In the genomic region with DNA sequence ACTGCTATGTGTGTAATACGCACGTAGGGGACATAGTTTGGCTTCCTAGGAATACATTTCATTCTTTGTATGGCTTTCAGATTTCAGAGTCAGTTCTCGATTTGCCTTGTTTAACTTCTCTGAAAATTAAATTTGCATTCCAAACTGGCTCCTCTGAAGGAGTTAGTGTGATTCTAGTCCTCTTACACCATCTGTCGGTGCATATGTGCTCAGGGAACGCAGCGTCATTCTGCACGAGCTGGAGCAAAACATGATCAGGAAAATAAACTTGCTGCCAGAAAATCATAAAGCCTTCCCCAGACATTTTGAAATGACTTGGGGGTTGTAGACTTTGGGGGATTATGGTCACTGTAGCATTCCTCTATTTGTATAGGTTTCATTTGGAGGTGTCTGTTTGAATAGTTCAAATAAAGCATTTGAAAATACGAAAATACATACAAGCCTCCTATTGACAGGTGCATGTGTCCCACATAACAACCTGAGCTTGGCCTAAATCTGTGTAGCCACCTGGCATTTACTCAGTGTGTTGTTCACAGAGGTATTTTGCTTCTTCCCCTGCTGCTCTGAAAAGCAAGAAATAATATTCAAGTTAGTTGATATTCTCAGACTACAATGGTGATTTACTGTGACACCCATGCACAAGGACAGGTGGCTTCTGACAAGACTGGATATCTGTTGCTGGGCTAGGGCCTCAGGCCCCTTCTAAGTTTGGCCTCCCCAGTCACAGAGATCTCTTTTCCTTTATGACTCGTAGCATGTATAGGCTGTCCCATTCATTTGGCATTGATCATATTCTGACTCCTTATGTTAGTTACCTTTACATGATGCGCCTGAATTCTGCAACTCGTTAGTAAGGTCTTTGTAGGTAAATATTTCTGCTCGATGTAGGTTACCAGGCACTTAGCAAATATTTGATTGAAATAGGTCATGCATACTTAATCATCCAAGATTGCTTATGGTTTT, we compare ENCODE assay signal across 8 cellular contexts.
DNase-seq lines count a peak whose midpoint lies in the region; TF ChIP-seq lines count a peak whose summit lies in the region.

No MANE protein-coding gene starts in this region.

- H3K27me3 ChIP-seq in dorsolateral prefrontal cortex: no peaks in the 10 kb centered on the region
- H3K27me3 ChIP-seq in neural progenitor cell: no peaks in the 10 kb centered on the region
- no peaks in the 10 kb centered on the region for H3K27me3 ChIP-seq in MG63

- peaks cover 3% of the 10 kb centered on the region for H3K79me2 ChIP-seq in neural progenitor cell (ENCODE audit: low read depth)

- H3K9me3 Mint-ChIP-seq in neural progenitor cell: peaks cover 14% of the 10 kb centered on the region

- peaks cover 4% of the 10 kb centered on the region for H3F3A ChIP-seq in neural progenitor cell (ENCODE audit: low read depth)

- no peak overlapping the region for H3K4me3 Mint-ChIP-seq in neural progenitor cell

- peaks cover 17% of the 10 kb centered on the region for H3K36me3 Mint-ChIP-seq in neural progenitor cell

- H3K27ac Mint-ChIP-seq in neural progenitor cell: peak overlapping the region; percentile 21

- H4K20me1 ChIP-seq in neural progenitor cell (ENCODE audit: low read depth): no peaks in the 10 kb centered on the region

- TF ChIP-seq CTCF in dorsolateral prefrontal cortex (IDR thresholded peaks at IDR 0.05 in 54 of 56, conservative IDR thresholded peaks at IDR 0.05 in 2 of 56; ENCODE audit: low read depth in 1 of 56, partially characterized antibody in 56 of 56) (peak in 55 of 56 donors; percentile 41 to 84 (median 64)), neural progenitor cell (IDR thresholded peaks at IDR 0.05) (no peak)

- peak overlapping the region in 49 of 59 donors; percentile 1 to 94 (median 54) for H3K27ac ChIP-seq in dorsolateral prefrontal cortex
- H3K27ac ChIP-seq in neural progenitor cell: no peak overlapping the region

- H3K4me3 ChIP-seq in dorsolateral prefrontal cortex (peak overlapping the region in 11 of 59 donors; percentile 0 to 35 (median 19)), neural progenitor cell (no peak overlapping the region), MG63 (no peak overlapping the region)

- peaks cover 7% of the 10 kb centered on the region for H3K4me1 Mint-ChIP-seq in neural progenitor cell

- H3K4me2 ChIP-seq in neural progenitor cell: no peak overlapping the region

- no peaks in the 10 kb centered on the region for H3K9me3 ChIP-seq in neural progenitor cell (ENCODE audit: low read depth)
- peaks cover 11% of the 10 kb centered on the region for H3K9me3 ChIP-seq in MG63

- DNase-seq in EH (ENCODE audit: low read depth): peak; percentile 50
- peak; percentile 72 to 89 for DNase-seq in NCI-H524 (lab: John Stamatoyannopoulos, UW)
- DNase-seq in dorsolateral prefrontal cortex: peak in 7 of 10 donors; percentile 41 to 76 (median 66)
- no peak for DNase-seq in neural progenitor cell (ENCODE audit: low spot score)
- DNase-seq in NCI-H748 treated with DMSO at 0.1 percent for 48 hours (lab: John Stamatoyannopoulos, UW): no peak
- no peak for DNase-seq in SW480 (ENCODE audit: low spot score)
- DNase-seq in MG63: no peak
- DNase-seq in SKM-1 (lab: John Stamatoyannopoulos, UW; ENCODE audit: unreplicated experiment): no peak

- H2AFZ ChIP-seq in neural progenitor cell (replicated peaks): no peak overlapping the region

- H3K27me3 Mint-ChIP-seq in neural progenitor cell (ENCODE audit: insufficient read depth, low read depth): peaks cover 3% of the 10 kb centered on the region

- peaks cover 7% of the 10 kb centered on the region for H3K4me1 ChIP-seq in neural progenitor cell

- intact Hi-C loops in dorsolateral prefrontal cortex (cut with DNase I): loop anchor here (1.0 to 5.0 kb wide), 3 partner anchors 82 to 213 kb away; a partner anchor contains a TSS

- H3K9ac ChIP-seq in neural progenitor cell: no peak overlapping the region

- H3K36me3 ChIP-seq in neural progenitor cell: peaks cover 7% of the 10 kb centered on the region
- H3K36me3 ChIP-seq in MG63: no peaks in the 10 kb centered on the region

Comparison
In these comparisons a context has a peak if more than half of its experiments do, and no peak if none do; other contexts are left out.
1. DNase-seq: peak in EH (single experiment), NCI-H524 (2 of 2) and dorsolateral prefrontal cortex (7 of 10); none in neural progenitor cell (single experiment), NCI-H748 treated with DMSO at 0.1 percent for 48 hours (single experiment), SW480 (single experiment), MG63 (single experiment) and SKM-1 (single experiment).